ENCODE assay signal across 8 cellular contexts in the genomic region with DNA sequence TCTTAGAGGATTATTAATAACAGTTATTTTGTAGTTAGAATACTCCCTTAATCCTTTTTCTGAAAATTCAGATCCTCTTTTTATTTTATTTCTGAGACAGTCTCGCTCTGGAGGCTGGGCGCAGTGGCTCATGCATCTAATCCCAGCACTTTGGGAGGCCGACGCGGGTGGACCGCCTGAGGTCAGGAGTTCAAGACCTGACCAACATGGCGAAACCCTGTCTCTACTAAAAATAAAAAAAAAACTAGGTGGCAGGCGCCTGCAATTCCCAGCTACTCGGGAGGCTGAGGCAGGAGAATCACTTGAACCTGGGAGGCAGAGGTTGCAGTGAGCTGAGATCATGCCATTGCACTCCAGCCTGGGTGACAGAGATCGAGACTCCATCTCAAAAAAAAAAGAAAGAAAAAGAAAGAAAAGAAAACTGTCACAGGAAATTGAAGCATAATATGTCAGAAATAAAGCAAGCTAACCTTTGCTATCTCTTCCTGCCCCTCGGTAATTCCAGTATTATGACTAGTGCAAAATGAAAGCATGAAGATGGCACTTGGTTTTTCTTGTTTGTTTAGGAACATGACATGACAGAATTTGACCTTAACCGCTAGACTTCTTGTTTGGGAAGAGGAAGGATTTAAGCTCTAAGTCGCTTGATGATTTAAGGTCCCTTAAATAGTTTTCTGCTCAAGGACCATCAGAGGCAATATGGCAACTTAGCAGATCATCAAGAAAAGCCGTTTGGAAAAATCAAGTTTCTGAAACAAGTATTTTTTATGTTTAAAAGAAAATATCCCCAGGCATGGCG. TPM values are rescaled to one million over a fixed set of nuclear protein-coding genes. Genes with fewer than 3 reads are reported as not detected.
DNase-seq lines count a peak whose midpoint lies in the region; ATAC-seq and TF ChIP-seq lines count a peak whose summit lies in the region.

No MANE protein-coding gene starts in this region.

- peaks cover 28% of the 10 kb centered on the region for H3K36me3 ChIP-seq in iPS-20b (ENCODE audit: insufficient read depth, low read depth, low read length)

- H3K4me1 ChIP-seq in iPS-20b (ENCODE audit: insufficient read depth, low read length), result peaks cover 9% of the 10 kb centered on the region; the same call in 1 of the 2 replicates

- TF ChIP-seq CTCF in VCaP (conservative IDR thresholded peaks at IDR 0.05), result no peak

- no peaks in the 10 kb centered on the region for H3K9me3 ChIP-seq in iPS-20b (ENCODE audit: insufficient read depth, low read depth, low read length)

- H3K9ac ChIP-seq in iPS-20b (ENCODE audit: low read depth, low read length), result peak overlapping the region; percentile 99; the same call in 1 of the 2 replicates

- H3K4me3 ChIP-seq in iPS-20b (ENCODE audit: low read length), result peak overlapping the region; percentile 91

- H3K4me3 Mint-ChIP-seq in stimulated activated naive CD8-positive, alpha-beta T cell treated with anti-CD3 and anti-CD28 coated beads, Interleukin-15, amount 100 ng/mL, for 72 hours, result peak overlapping the region; percentile 94

- H3K27me3 ChIP-seq in iPS-20b (ENCODE audit: insufficient read depth, low read length), result no peaks in the 10 kb centered on the region

- peaks cover 47% of the 10 kb centered on the region for H3K4me1 Mint-ChIP-seq in stimulated activated naive CD8-positive, alpha-beta T cell treated with anti-CD3 and anti-CD28 coated beads, Interleukin-15, amount 100 ng/mL, for 72 hours

- no peaks in the 10 kb centered on the region for H3K9me3 Mint-ChIP-seq in stimulated activated naive CD8-positive, alpha-beta T cell treated with anti-CD3 and anti-CD28 coated beads, Interleukin-15, amount 100 ng/mL, for 72 hours

- ATAC-seq in stimulated activated naive CD8-positive, alpha-beta T cell treated with anti-CD3 and anti-CD28 coated beads, Interleukin-15, amount 100 ng/mL, for 72 hours, result no peak
- no peak for ATAC-seq in esophagus mucosa

- peak; percentile 30 for DNase-seq in SKM-1 treated with dmso at 0.1 percent for 144 hours (lab: John Stamatoyannopoulos, UW; ENCODE audit: unreplicated experiment)
- no peak for DNase-seq in SKM-1 (lab: John Stamatoyannopoulos, UW; ENCODE audit: unreplicated experiment)
- DNase-seq in stimulated activated naive CD8-positive, alpha-beta T cell treated with anti-CD3 and anti-CD28 coated beads, Interleukin-15, amount 100 ng/mL, for 72 hours, result no peak
- DNase-seq in NK-92 (lab: John Stamatoyannopoulos, UW; ENCODE audit: unreplicated experiment), result no peak
- no peak for DNase-seq in HT-29 (ENCODE audit: low spot score)

- peak overlapping the region; percentile 100 for H3K27ac ChIP-seq in VCaP
- H3K27ac ChIP-seq in iPS-20b (ENCODE audit: low read length), result no peak overlapping the region

- H3K27me3 Mint-ChIP-seq in stimulated activated naive CD8-positive, alpha-beta T cell treated with anti-CD3 and anti-CD28 coated beads, Interleukin-15, amount 100 ng/mL, for 72 hours, result no peaks in the 10 kb centered on the region

- H3K27ac Mint-ChIP-seq in stimulated activated naive CD8-positive, alpha-beta T cell treated with anti-CD3 and anti-CD28 coated beads, Interleukin-15, amount 100 ng/mL, for 72 hours, result peak overlapping the region; percentile 100

RNA-seq across cellular contexts. Expression of gene RBM39, which starts 1.8 kb away (rescaled TPM):
- 390 and 396 TPM in 2 replicates for total RNA-seq in HT-29 (2014; rRNA removed; shearing (Covaris generic))
- total RNA-seq in esophagus mucosa, result 139 TPM

RNA-seq across cellular contexts. Expression of gene PHF20, which starts 27.9 kb away (rescaled TPM):
- total RNA-seq in HT-29 (2014; rRNA removed; shearing (Covaris generic)), result 39.0 and 47.2 TPM in 2 replicates
- total RNA-seq in esophagus mucosa, result 17.3 TPM

RNA-seq across cellular contexts. Expression of gene ROMO1, which starts 44.7 kb away (rescaled TPM):
- total RNA-seq in HT-29 (2014; rRNA removed; shearing (Covaris generic)), result 653 and 669 TPM in 2 replicates
- total RNA-seq in esophagus mucosa, result 136 TPM

RNA-seq across cellular contexts. Expression of gene NFS1, which starts 44.7 kb away (rescaled TPM):
- 132 and 139 TPM in 2 replicates for total RNA-seq in HT-29 (2014; rRNA removed; shearing (Covaris generic))
- total RNA-seq in esophagus mucosa, result 25.1 TPM
